ENCODE assay signal across 17 cellular contexts in genomic region chr1:164728719-164729118, GRCh38.
DNase-seq lines count a peak whose midpoint lies in the region; ATAC-seq, FAIRE-seq and TF ChIP-seq lines count a peak whose summit lies in the region.
"Had no signal": no experiment of that assay in that cellular context is flagged by ENCODE, and none has a peak within 500 bp of the region (broad histone marks: within the 10 kb centered on the region; RNA-seq: fewer than 3 reads in every experiment).

No MANE protein-coding gene starts in this region.

- intact Hi-C loops in posterior vena cava (cut with DNase I), result no loop called here

- peak; percentile 77 for FAIRE-seq in D721Med (lab: Jason Lieb, UNC)
- FAIRE-seq: endometrium had no signal

- DNase-seq in D721Med (ENCODE audit: insufficient read length, low spot score), result no peak
- peak; percentile 45 for DNase-seq in NCI-H1105 (lab: John Stamatoyannopoulos, UW)
- peak; percentile 78 for DNase-seq in NOMO-1 treated with dmso at 0.1 percent for 144 hours (lab: John Stamatoyannopoulos, UW; ENCODE audit: unreplicated experiment)
- DNase-seq in fibroblast of peridontal ligament (ENCODE audit: extremely low read depth), result peak; percentile 87
- no peak for DNase-seq in GM03348 (ENCODE audit: low spot score)
- no peak for DNase-seq in posterior vena cava (ENCODE audit: low spot score)
- DNase-seq in activated effector memory CD4-positive, alpha-beta T cell treated with anti-CD3 and anti-CD28 coated beads, Interleukin-2, amount 50 U/mL, for 16 hours, result no peak
- DNase-seq: activated CD4-positive, alpha-beta T cell treated with anti-CD3 and anti-CD28 coated beads for 1 hour; activated CD8-positive, alpha-beta memory T cell treated with anti-CD3 and anti-CD28 coated beads, Interleukin-2, amount 50 U/mL, for 4 hours; activated naive CD4-positive, alpha-beta T cell treated with Interleukin-2 at 50 U/mL for 16 hours; GM23248; NCI-H1930; nucleus accumbens; SW 1271 had no signal

- no peak for ATAC-seq in HG02870 (IDR thresholded peaks at IDR 0.05; ENCODE audit: unreplicated experiment)
- ATAC-seq: Panc1 had no signal

- TF ChIP-seq CTCF in D721Med (IDR thresholded peaks at IDR 0.05; ENCODE audit: insufficient read depth, missing control alignments), result no peak

Comparison
In these comparisons a context has a peak if more than half of its experiments do, and no peak if none do; other contexts are left out.
1. DNase-seq: peak in NCI-H1105 (single experiment), NOMO-1 treated with dmso at 0.1 percent for 144 hours (single experiment) and fibroblast of peridontal ligament (single experiment); none in D721Med (single experiment), GM03348 (single experiment), posterior vena cava (single experiment) and activated effector memory CD4-positive, alpha-beta T cell treated with anti-CD3 and anti-CD28 coated beads, Interleukin-2, amount 50 U/mL, for 16 hours (single experiment).